30 cellular contexts compared by ENCODE assay signal in the genomic region with DNA sequence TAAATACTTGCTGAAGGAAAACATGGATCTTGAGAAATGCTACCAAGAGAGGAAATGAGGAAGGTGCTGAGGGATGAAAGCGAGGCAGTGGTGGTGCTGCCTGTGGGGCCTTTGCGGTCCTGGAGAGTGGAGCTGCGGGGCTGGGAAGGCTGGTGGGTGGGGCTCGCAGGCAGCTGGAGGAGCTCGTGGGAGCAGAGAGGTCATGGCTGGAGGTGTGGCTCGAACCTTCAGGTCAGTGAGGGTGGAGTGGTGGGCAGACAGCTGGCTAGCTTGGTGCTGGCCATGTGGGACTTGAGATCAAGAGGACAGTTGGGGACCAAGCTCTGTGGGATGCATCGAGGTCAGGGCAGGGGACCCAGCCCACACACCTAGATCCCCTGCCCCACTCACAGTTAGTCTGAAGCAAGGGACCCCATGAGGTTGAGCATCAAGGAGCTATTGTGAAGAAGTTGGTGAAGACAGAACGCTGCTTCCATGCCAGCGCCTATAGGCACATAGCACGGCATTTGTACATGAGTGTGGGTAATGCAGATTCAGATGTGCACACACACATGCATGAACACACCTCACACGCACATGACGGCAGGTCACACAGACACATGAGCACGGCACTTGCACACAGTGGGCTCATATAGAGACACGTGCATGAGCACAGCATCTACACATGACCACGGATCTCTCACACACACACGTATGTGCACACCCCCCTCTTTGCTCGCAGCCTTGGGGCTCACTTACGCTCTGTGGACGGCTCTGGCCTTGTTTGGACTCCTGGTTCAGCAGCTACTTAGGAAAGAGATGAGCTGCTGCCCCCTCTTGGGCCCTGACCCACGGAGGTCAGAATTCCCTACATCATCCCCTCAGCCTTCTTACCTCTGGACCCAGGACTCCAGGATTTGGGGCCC. TPM values are rescaled to one million over a fixed set of nuclear protein-coding genes. Genes with fewer than 3 reads are reported as not detected.
DNase-seq lines count a peak whose midpoint lies in the region; ATAC-seq, FAIRE-seq and TF ChIP-seq lines count a peak whose summit lies in the region.
"Had no signal": no experiment of that assay in that cellular context is flagged by ENCODE, and none has a peak within 500 bp of the region (broad histone marks: within the 10 kb centered on the region; RNA-seq: fewer than 3 reads in every experiment).

No MANE protein-coding gene starts in this region.

- TF ChIP-seq CTCF in right atrium auricular region (IDR thresholded peaks at IDR 0.05) (no peak), nephron progenitor cell (IDR thresholded peaks at IDR 0.05) (no peak)

- H3K27me3 Mint-ChIP-seq in effector memory CD8-positive, alpha-beta T cell: peaks cover 18 to 48% of the 10 kb centered on the region in 2 donors
- peaks cover 9% of the 10 kb centered on the region for H3K27me3 Mint-ChIP-seq in nephron progenitor cell (ENCODE audit: low read depth, poor library complexity)
- H3K27me3 Mint-ChIP-seq: activated CD4-positive, alpha-beta T cell treated with anti-CD3 and anti-CD28 coated beads, Interleukin-2, amount 10 ng/mL, durations not matched to agents 7 days and 5 days; activated naive CD8-positive, alpha-beta T cell had no signal

- no peak overlapping the region for H3K27ac ChIP-seq in right atrium auricular region
- H3K27ac ChIP-seq: ascending aorta, hepatocyte, uterus had no signal

- no peaks in the 10 kb centered on the region for H3K9me3 Mint-ChIP-seq in effector memory CD8-positive, alpha-beta T cell
- no peaks in the 10 kb centered on the region for H3K9me3 Mint-ChIP-seq in nephron progenitor cell
- H3K9me3 Mint-ChIP-seq: activated CD4-positive, alpha-beta T cell treated with anti-CD3 and anti-CD28 coated beads, Interleukin-2, amount 10 ng/mL, durations not matched to agents 7 days and 5 days; IgD-negative memory B cell; stimulated activated memory B cell treated with anti-CD40 and anti-IgM and Interleukin-4, amounts not matched to agents 10 μg/mL and 1 μg/mL and 100 μg/mL, for 72 hours; T-helper 2 cell treated with Interferon-gamma antibody and Interleukin-4, amounts not matched to agents 5 μg/mL and 100 μg/mL, for 36 hours had no signal

- peaks cover 7 to 10% of the 10 kb centered on the region in 2 donors for H3K4me1 Mint-ChIP-seq in effector memory CD8-positive, alpha-beta T cell (ENCODE audit: low read depth in 2 of 2)
- peaks cover 73% of the 10 kb centered on the region for H3K4me1 Mint-ChIP-seq in nephron progenitor cell
- H3K4me1 Mint-ChIP-seq: B cell; IgD-negative memory B cell; stimulated activated memory B cell treated with anti-CD40 and anti-IgM and Interleukin-4, amounts not matched to agents 10 μg/mL and 1 μg/mL and 100 μg/mL, for 72 hours had no signal

- ATAC-seq in effector memory CD8-positive, alpha-beta T cell (replicated peaks): no peak
- ATAC-seq in HG02571 (IDR thresholded peaks at IDR 0.05; ENCODE audit: unreplicated experiment) (no peak), HG03378 (IDR thresholded peaks at IDR 0.05; ENCODE audit: unreplicated experiment) (no peak), HG03159 (IDR thresholded peaks at IDR 0.05; ENCODE audit: unreplicated experiment) (no peak)
- ATAC-seq: stimulated activated memory B cell treated with anti-CD40 and anti-IgM and Interleukin-4, amounts not matched to agents 10 μg/mL and 1 μg/mL and 100 μg/mL, for 72 hours had no signal

- H3K27ac Mint-ChIP-seq in effector memory CD8-positive, alpha-beta T cell: peak overlapping the region; percentile 7 to 76
- H3K27ac Mint-ChIP-seq in nephron progenitor cell: peak overlapping the region; percentile 42
- H3K27ac Mint-ChIP-seq: activated CD4-positive, alpha-beta T cell treated with anti-CD3 and anti-CD28 coated beads, Interleukin-2, amount 10 ng/mL, durations not matched to agents 7 days and 5 days; activated naive CD8-positive, alpha-beta T cell; B cell; IgD-negative memory B cell; stimulated activated memory B cell treated with anti-CD40 and anti-IgM and Interleukin-4, amounts not matched to agents 10 μg/mL and 1 μg/mL and 100 μg/mL, for 72 hours; T-helper 2 cell treated with Interferon-gamma antibody and Interleukin-4, amounts not matched to agents 5 μg/mL and 100 μg/mL, for 36 hours had no signal

- no peaks in the 10 kb centered on the region for H3K27me3 ChIP-seq in right atrium auricular region
- H3K27me3 ChIP-seq: ascending aorta, hepatocyte, uterus had no signal

- intact Hi-C loops in cardiac septum (cut with DNase I): loop anchor here (5.0 kb wide), 1 partner anchor 76 kb away; the partner anchor contains the start of gene ARSA

- no peaks in the 10 kb centered on the region for H3K9me3 ChIP-seq in right atrium auricular region
- H3K9me3 ChIP-seq: ascending aorta, uterus had no signal

- FAIRE-seq in urothelium cell line (lab: Jason Lieb, UNC): peak; percentile 68

- no peaks in the 10 kb centered on the region for H3K36me3 ChIP-seq in right atrium auricular region
- H3K36me3 ChIP-seq: ascending aorta, uterus had no signal

- no peak overlapping the region for H3K4me3 Mint-ChIP-seq in effector memory CD8-positive, alpha-beta T cell
- H3K4me3 Mint-ChIP-seq in nephron progenitor cell: no peak overlapping the region
- H3K4me3 Mint-ChIP-seq: activated CD4-positive, alpha-beta T cell treated with anti-CD3 and anti-CD28 coated beads, Interleukin-2, amount 10 ng/mL, durations not matched to agents 7 days and 5 days; activated CD8-positive, alpha-beta memory T cell treated with anti-CD3 and anti-CD28 coated beads, Interleukin-2, amount 10 ng/mL, durations not matched to agents 7 days and 5 days; activated naive CD8-positive, alpha-beta T cell; B cell; IgD-negative memory B cell; stimulated activated memory B cell treated with anti-CD40 and anti-IgM and Interleukin-4, amounts not matched to agents 10 μg/mL and 1 μg/mL and 100 μg/mL, for 72 hours; T-helper 2 cell treated with Interferon-gamma antibody and Interleukin-4, amounts not matched to agents 5 μg/mL and 100 μg/mL, for 36 hours had no signal

- no peaks in the 10 kb centered on the region for H3K36me3 Mint-ChIP-seq in effector memory CD8-positive, alpha-beta T cell (ENCODE audit: insufficient read depth)
- H3K36me3 Mint-ChIP-seq in nephron progenitor cell (ENCODE audit: low read depth): peaks cover 14% of the 10 kb centered on the region
- H3K36me3 Mint-ChIP-seq: activated CD8-positive, alpha-beta memory T cell treated with anti-CD3 and anti-CD28 coated beads, Interleukin-2, amount 10 ng/mL, durations not matched to agents 7 days and 5 days; activated naive CD8-positive, alpha-beta T cell; IgD-negative memory B cell; stimulated activated memory B cell treated with anti-CD40 and anti-IgM and Interleukin-4, amounts not matched to agents 10 μg/mL and 1 μg/mL and 100 μg/mL, for 72 hours had no signal

- DNase-seq in cardiac septum (ENCODE audit: low spot score) (peak; percentile 49), right atrium auricular region (ENCODE audit: low spot score) (no peak), nephron progenitor cell (no peak), urothelium cell line (ENCODE audit: low spot score) (no peak)
- DNase-seq in effector memory CD8-positive, alpha-beta T cell: no peak
- DNase-seq: activated CD4-positive, alpha-beta T cell treated with anti-CD3 and anti-CD28 coated beads, Interleukin-2, amount 10 ng/mL, durations not matched to agents 7 days and 5 days; cerebellar nuclear complex; DMS79; erythroblast; H7; NCI-H2081; NCI-H345; OCI-M1; stimulated activated CD4-positive, alpha-beta T cell treated with anti-CD3 and anti-CD28 coated beads, Interleukin-4, amount 100 ng/mL, for 1 hour; uterus had no signal

- no peak overlapping the region for H3K4me3 ChIP-seq in right atrium auricular region
- H3K4me3 ChIP-seq: ascending aorta, hepatocyte, uterus had no signal

- peaks cover 0 to 16% of the 10 kb centered on the region in 2 donors for H3K4me1 ChIP-seq in right atrium auricular region
- H3K4me1 ChIP-seq: ascending aorta, uterus had no signal

RNA-seq across cellular contexts. Expression of gene SHANK3, which starts 30.4 kb away (rescaled TPM):
- total RNA-seq in cardiac septum (25.9 TPM), right atrium auricular region (10 to 100 TPM in 1 of 2 donors, 1 to 10 TPM in 1; 8.2 to 12.3 TPM)
- total RNA-seq: B cell had no signal

RNA-seq across cellular contexts. Expression of gene ACR, which starts 34.9 kb away (rescaled TPM):
- total RNA-seq in cardiac septum (0.40 TPM), right atrium auricular region (under 1 TPM in 1 of 2 donors, not detected in 1; 0.39 TPM)
- total RNA-seq: A673; activated CD4-positive, alpha-beta T cell treated with anti-CD3 and anti-CD28 coated beads, Interleukin-2, amount 10 ng/mL, durations not matched to agents 7 days and 5 days; activated CD8-positive, alpha-beta memory T cell treated with anti-CD3 and anti-CD28 coated beads, Interleukin-2, amount 10 ng/mL, durations not matched to agents 7 days and 5 days; ascending aorta; B cell; fibroblast of villous mesenchyme; H7; hepatocyte; M059J; mononuclear cell had no signal
